Comparison of ENCODE assay signal across 8 cellular contexts in genomic region chr6:33147807-33148666, GRCh38. TPM values are rescaled to one million over a fixed set of nuclear protein-coding genes. Genes with fewer than 3 reads are reported as not detected.
DNase-seq lines count a peak whose midpoint lies in the region; ATAC-seq, FAIRE-seq and TF ChIP-seq lines count a peak whose summit lies in the region.

No MANE protein-coding gene starts in this region.

- TF ChIP-seq CTCF in bronchial epithelial cell (IDR thresholded peaks at IDR 0.05; ENCODE audit: insufficient read depth, low read length, severe bottlenecking) = peak; percentile 61

- H3K4me3 ChIP-seq in bronchial epithelial cell (ENCODE audit: low read depth, low read length) = no peak overlapping the region

- H3K36me3 ChIP-seq in bronchial epithelial cell (ENCODE audit: control insufficient read depth, insufficient read depth, low read length) = no peaks in the 10 kb centered on the region

- FAIRE-seq in bronchial epithelial cell (lab: Jason Lieb, UNC) = no peak

- H3K27me3 ChIP-seq in bronchial epithelial cell (ENCODE audit: control insufficient read depth, insufficient read depth, low read length) = peaks cover 2% of the 10 kb centered on the region

- no peak for ATAC-seq in GM18867 (IDR thresholded peaks at IDR 0.05; ENCODE audit: unreplicated experiment)

- DNase-seq in NCI-H748 (lab: John Stamatoyannopoulos, UW; ENCODE audit: unreplicated experiment) (peak; percentile 45), NCI-H748 treated with DMSO at 0.1 percent for 48 hours (lab: John Stamatoyannopoulos, UW) (no peak), NCI-H146 (lab: John Stamatoyannopoulos, UW) (peak; percentile 23), bronchial epithelial cell (ENCODE audit: low read depth) (peak; percentile 59), lung microvascular endothelial cell (ENCODE audit: low read depth in 2 of 2) (peak; percentile 53 to 71), NCI-H2029 treated with DMSO at 0.1 percent for 48 hours (lab: John Stamatoyannopoulos, UW) (no peak)
- DNase-seq in activated effector memory CD4-positive, alpha-beta T cell treated with Interleukin-2 at 50 U/mL for 16 hours = no peak

RNA-seq across cellular contexts. Expression of gene COL11A2, which starts 44.2 kb away (rescaled TPM):
- total RNA-seq in bronchial epithelial cell = under 0.01 TPM in 2 replicates
- under 0.01 and 0.20 TPM in 2 replicates for total RNA-seq in lung microvascular endothelial cell

RNA-seq across cellular contexts. Expression of gene RXRB, which starts 52.4 kb away (rescaled TPM):
- total RNA-seq in bronchial epithelial cell = 13.2 and 15.3 TPM in 2 replicates
- total RNA-seq in lung microvascular endothelial cell = 15.5 and 18.3 TPM in 2 replicates

RNA-seq across cellular contexts. Expression of gene SLC39A7, which starts 52.6 kb away (rescaled TPM):
- total RNA-seq in bronchial epithelial cell = 90.4 and 94.0 TPM in 2 replicates
- 79.8 and 95.2 TPM in 2 replicates for total RNA-seq in lung microvascular endothelial cell

RNA-seq across cellular contexts. Expression of gene HSD17B8, which starts 56.4 kb away (rescaled TPM):
- total RNA-seq in bronchial epithelial cell = 59.8 and 76.4 TPM in 2 replicates
- total RNA-seq in lung microvascular endothelial cell = 7.0 and 8.5 TPM in 2 replicates

Comparison
In these comparisons a context has a peak if more than half of its experiments do, and no peak if none do; other contexts are left out.
1. DNase-seq: peak in NCI-H748 (single experiment), NCI-H146 (single experiment), bronchial epithelial cell (single experiment) and lung microvascular endothelial cell (2 of 2); none in NCI-H748 treated with DMSO at 0.1 percent for 48 hours (single experiment), NCI-H2029 treated with DMSO at 0.1 percent for 48 hours (single experiment) and activated effector memory CD4-positive, alpha-beta T cell treated with Interleukin-2 at 50 U/mL for 16 hours (single experiment).